In the genomic region with DNA sequence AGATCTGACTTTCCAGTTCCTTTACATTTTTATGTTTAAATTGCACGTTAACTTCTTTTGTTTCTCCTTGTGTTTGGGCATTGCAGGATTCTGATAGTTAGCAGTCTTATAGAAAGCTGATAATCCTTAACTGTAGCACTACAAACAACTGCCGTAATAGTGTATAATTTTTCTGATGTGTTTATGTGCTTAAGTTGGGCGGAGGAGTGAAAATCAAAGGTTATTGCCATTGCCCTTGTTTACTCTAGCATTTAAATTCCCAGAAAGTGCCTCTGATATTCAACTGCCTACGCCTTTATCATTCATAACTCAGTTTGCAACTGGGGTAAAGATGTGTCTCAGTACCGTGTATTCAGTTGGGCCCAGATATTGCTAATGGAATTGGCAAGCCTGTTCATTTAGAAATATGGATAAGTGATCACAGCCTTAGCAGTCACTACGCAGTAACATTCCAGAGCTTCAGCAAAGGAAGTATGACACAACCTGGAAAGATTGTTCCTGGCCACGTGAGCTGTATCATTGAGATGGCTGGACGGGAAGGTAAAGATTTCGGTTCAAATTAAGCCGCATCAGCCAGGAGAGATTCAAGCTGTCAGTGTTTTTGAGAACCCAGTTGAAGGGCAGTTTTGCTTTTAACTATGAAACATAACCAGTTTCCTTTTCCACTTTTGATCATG, we compare ENCODE assay signal across 13 cellular contexts. TPM values are rescaled to one million over a fixed set of nuclear protein-coding genes. Genes with fewer than 3 reads are reported as not detected.
DNase-seq lines count a peak whose midpoint lies in the region; FAIRE-seq and TF ChIP-seq lines count a peak whose summit lies in the region.
"Had no signal": no experiment of that assay in that cellular context is flagged by ENCODE, and none has a peak within 500 bp of the region (broad histone marks: within the 10 kb centered on the region; RNA-seq: fewer than 3 reads in every experiment).

No MANE protein-coding gene starts in this region.

- peaks cover 25% of the 10 kb centered on the region for H3K4me1 ChIP-seq in mammary epithelial cell (ENCODE audit: insufficient read depth, low read length)
- peaks cover 52% of the 10 kb centered on the region for H3K4me1 ChIP-seq in left ventricle myocardium inferior
- H3K4me1 ChIP-seq in stomach = peaks cover 0 to 34% (median 11%) of the 10 kb centered on the region in 4 donors
- no peaks in the 10 kb centered on the region for H3K4me1 ChIP-seq in OCI-LY7 (ENCODE audit: insufficient read depth, low read length, poor library complexity, severe bottlenecking)
- peaks cover 8 to 24% of the 10 kb centered on the region in 2 donors for H3K4me1 ChIP-seq in thyroid gland
- H3K4me1 ChIP-seq: suprapubic skin had no signal

- H2AFZ ChIP-seq in mammary epithelial cell (ENCODE audit: low read depth, low read length) (no peak overlapping the region), OCI-LY7 (ENCODE audit: low read length) (no peak overlapping the region)

- in situ Hi-C loops in mammary epithelial cell (cut with MboI; ENCODE audit: low sequenced_read_pairs in 2 of 2) = no loop called here

- H3K9me3 ChIP-seq in mammary epithelial cell (replicated peaks; ENCODE audit: insufficient read depth, low read length) (no peaks in the 10 kb centered on the region), left ventricle myocardium inferior (replicated peaks) (no peaks in the 10 kb centered on the region), stomach (no peaks in the 10 kb centered on the region), OCI-LY7 (ENCODE audit: low read length) (no peaks in the 10 kb centered on the region), thyroid gland (no peaks in the 10 kb centered on the region)
- H3K9me3 ChIP-seq: suprapubic skin had no signal

- POLR2A ChIA-PET in OCI-LY7 (lab: Charles Lee) = no interaction called here

- FAIRE-seq in HTR-8/SVneo (lab: Jason Lieb, UNC) = peak; percentile 85

- peaks cover 5% of the 10 kb centered on the region for H3K79me2 ChIP-seq in mammary epithelial cell (ENCODE audit: insufficient read depth, low read length)
- no peaks in the 10 kb centered on the region for H3K79me2 ChIP-seq in OCI-LY7 (ENCODE audit: insufficient read depth, low read depth, low read length)

- WGBS in mammary epithelial cell (ENCODE audit: low coverage, missing lambda C conversion rate) = 94% methylated on average over 9 of the region's 10 CpGs
- WGBS in stomach, 5 donors = 41 to 57% (median 46%) methylated on average over 10 of the region's 10 CpGs
- 86 to 93% methylated on average over 10 of the region's 10 CpGs for WGBS in thyroid gland, 2 donors

- no TSS peak for BruUV-seq in mammary epithelial cell (replicated peaks; lab: Mats Ljungman, UMichigan)
- no TSS peak for BruUV-seq in OCI-LY7 (replicated peaks; lab: Mats Ljungman, UMichigan)

- DNase-seq in HTR-8/SVneo (ENCODE audit: insufficient read length, low spot score) (peak; percentile 52), mammary epithelial cell (peak; percentile 38), left ventricle myocardium inferior (no peak), stomach (no peak), OCI-LY7 (ENCODE audit: low spot score) (no peak), thyroid gland (no peak), SK-N-DZ (ENCODE audit: low spot score) (no peak)
- DNase-seq: activated CD4-positive, alpha-beta T cell treated with anti-CD3 and anti-CD28 coated beads for 48 hours; activated naive CD4-positive, alpha-beta T cell; NCI-H1694; NCI-H82; right cardiac atrium had no signal

- TF ChIP-seq CTCF in mammary epithelial cell (conservative IDR thresholded peaks at IDR 0.05 in 1 of 2, IDR thresholded peaks at IDR 0.05 in 1 of 2; ENCODE audit: extremely low read depth in 1 of 2, insufficient read depth in 1 of 2, low read depth in 1 of 2, low read length in 2 of 2) = no peak
- no peak for TF ChIP-seq CTCF in left ventricle myocardium inferior (IDR thresholded peaks at IDR 0.05; ENCODE audit: borderline replicate concordance)
- TF ChIP-seq CTCF in stomach (IDR thresholded peaks at IDR 0.05) = no peak
- TF ChIP-seq CTCF in OCI-LY7 (conservative IDR thresholded peaks at IDR 0.05; ENCODE audit: low read length) = no peak
- TF ChIP-seq CTCF in thyroid gland (IDR thresholded peaks at IDR 0.05) = no peak

- H3K27ac ChIP-seq in mammary epithelial cell (ENCODE audit: insufficient read depth, low read depth, low read length) (no peak overlapping the region), left ventricle myocardium inferior (replicated peaks) (peak overlapping the region; percentile 58), stomach (peak overlapping the region in 3 of 5 donors; percentile 3 to 8 (median 7)), OCI-LY7 (ENCODE audit: low read depth, low read length, poor library complexity, severe bottlenecking) (no peak overlapping the region), thyroid gland (peak overlapping the region in 1 of 3 donors; percentile 24)
- H3K27ac ChIP-seq: suprapubic skin had no signal

- CTCF ChIA-PET in mammary epithelial cell (lab: Charles Lee; ENCODE audit: low non-redundant PET) (no interaction called here), OCI-LY7 (lab: Charles Lee; ENCODE audit: unreplicated experiment) (no interaction called here)

- no peak overlapping the region for H3K9ac ChIP-seq in mammary epithelial cell (ENCODE audit: insufficient read depth, low read length)

- H3K36me3 ChIP-seq in mammary epithelial cell (ENCODE audit: insufficient read depth, low read length) (peaks cover 8% of the 10 kb centered on the region), left ventricle myocardium inferior (peaks cover 57% of the 10 kb centered on the region), stomach (peaks cover 21 to 73% (median 61%) of the 10 kb centered on the region in 4 donors), OCI-LY7 (ENCODE audit: insufficient read depth, low read length) (no peaks in the 10 kb centered on the region), thyroid gland (peaks cover 0 to 2% of the 10 kb centered on the region in 2 donors)

- no peaks in the 10 kb centered on the region for H4K20me1 ChIP-seq in mammary epithelial cell (ENCODE audit: insufficient read depth, low read length)
- no peaks in the 10 kb centered on the region for H4K20me1 ChIP-seq in OCI-LY7 (ENCODE audit: insufficient read depth, low read length)

- TF ChIP-seq EP300 in stomach (IDR thresholded peaks at IDR 0.05) = no peak

- H3K4me2 ChIP-seq in mammary epithelial cell (ENCODE audit: insufficient read depth, low read depth, low read length) (no peak overlapping the region), OCI-LY7 (ENCODE audit: low read length) (no peak overlapping the region)

- TF ChIP-seq POLR2A in stomach (IDR thresholded peaks at IDR 0.05) (no peak), thyroid gland (IDR thresholded peaks at IDR 0.05) (no peak)

- no peak overlapping the region for H3K4me3 ChIP-seq in mammary epithelial cell (replicated peaks in 1 of 3; ENCODE audit: insufficient read depth in 1 of 3, low read depth in 2 of 3, low read length in 3 of 3)
- no peak overlapping the region for H3K4me3 ChIP-seq in left ventricle myocardium inferior
- H3K4me3 ChIP-seq in stomach = no peak overlapping the region
- no peak overlapping the region for H3K4me3 ChIP-seq in OCI-LY7 (ENCODE audit: low read depth, low read length, poor library complexity, severe bottlenecking)
- no peak overlapping the region for H3K4me3 ChIP-seq in thyroid gland (replicated peaks in 1 of 3)
- H3K4me3 ChIP-seq: suprapubic skin had no signal

- H3K27me3 ChIP-seq in mammary epithelial cell (ENCODE audit: insufficient read depth, low read length) (no peaks in the 10 kb centered on the region), left ventricle myocardium inferior (ENCODE audit: low read depth) (no peaks in the 10 kb centered on the region), stomach (no peaks in the 10 kb centered on the region), thyroid gland (no peaks in the 10 kb centered on the region)
- H3K27me3 ChIP-seq: suprapubic skin had no signal

- intact Hi-C loops in mammary epithelial cell (cut with micrococcal nuclease) (loop anchor here (10.0 kb wide), 1 partner anchor 248 kb away; no protein-coding TSS in a partner anchor), left ventricle myocardium inferior (cut with micrococcal nuclease) (no loop called here), stomach (cut with DNase I; ENCODE audit: low total_unique reads) (no loop called here), OCI-LY7 (cut with micrococcal nuclease; ENCODE audit: unreplicated experiment) (no loop called here), thyroid gland (cut with DNase I) (no loop called here)

- no peaks in the 10 kb centered on the region for H3K9me2 ChIP-seq in OCI-LY7 (ENCODE audit: insufficient read depth, low read length)

- dilution Hi-C loops in mammary epithelial cell (cut with HindIII; ENCODE audit: low sequenced_read_pairs) = no loop called here

RNA-seq across cellular contexts. Expression of a gene that starts 28.1 kb away (rescaled TPM):
- total RNA-seq in mammary epithelial cell (1 to 10 TPM; 1.1 to 1.2 TPM), left ventricle myocardium inferior (not detected), stomach (1 to 10 TPM in 1 of 5 donors, not detected in 4; 1.5 TPM), OCI-LY7 (2022) (not detected in 2 replicates), thyroid gland (1 to 10 TPM in 2 of 4 donors, under 1 TPM in 2; 0.20 to 1.2 (median 0.86) TPM)
- polyA plus RNA-seq in mammary epithelial cell (0.76 TPM), stomach (under 1 TPM in 1 of 3 donors, not detected in 2; 0.15 TPM)
- polyA minus RNA-seq in mammary epithelial cell = 0.47 TPM
- total RNA-seq in OCI-LY7 (2014; rRNA removed; shearing (Covaris generic)) = 0.05 and 0.22 TPM in 2 replicates
- polyA plus RNA-seq in SK-N-DZ (2014; cell fraction: cytosol; rRNA removed) = 2.4 and 5.7 TPM in 2 replicates
- polyA plus RNA-seq in SK-N-DZ (2014; cell fraction: nucleus; rRNA removed) = 2.6 and 2.9 TPM in 2 replicates

Comparison
In these comparisons a context has a peak if more than half of its experiments do, and no peak if none do; other contexts are left out.
1. DNase-seq: peak in HTR-8/SVneo (single experiment) and mammary epithelial cell (single experiment); none in left ventricle myocardium inferior (single experiment), stomach (single experiment), OCI-LY7 (single experiment), thyroid gland (0 of 2) and SK-N-DZ (single experiment).
2. H3K27ac ChIP-seq: peak in left ventricle myocardium inferior (single experiment) and stomach (3 of 5); none in mammary epithelial cell (single experiment) and OCI-LY7 (single experiment).